ENCODE assay signal across 18 cellular contexts in the genomic region with DNA sequence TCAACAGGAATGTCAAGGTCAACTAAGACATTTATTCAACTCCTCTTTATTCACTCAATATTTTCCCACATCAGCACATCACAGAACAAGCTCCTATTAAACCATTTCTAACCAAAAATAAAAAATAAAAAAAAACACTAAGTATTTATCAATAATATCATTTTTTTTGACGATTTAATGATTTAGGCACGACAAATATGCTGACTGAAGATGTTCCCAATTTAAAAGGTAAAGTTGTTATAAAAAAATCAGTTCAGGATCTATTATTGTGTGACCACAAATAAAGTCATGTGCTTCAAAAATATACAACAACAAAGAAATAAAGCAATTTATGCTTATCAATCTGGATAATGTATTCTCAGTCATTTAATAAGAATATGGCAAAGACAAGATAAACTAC. TPM values are rescaled to one million over a fixed set of nuclear protein-coding genes. Genes with fewer than 3 reads are reported as not detected.
DNase-seq lines count a peak whose midpoint lies in the region; ATAC-seq, FAIRE-seq and TF ChIP-seq lines count a peak whose summit lies in the region.
"Had no signal": no experiment of that assay in that cellular context is flagged by ENCODE, and none has a peak within 500 bp of the region (broad histone marks: within the 10 kb centered on the region; RNA-seq: fewer than 3 reads in every experiment).

No MANE protein-coding gene starts in this region.

- no peaks in the 10 kb centered on the region for H4K20me1 ChIP-seq in K562 (replicated peaks; ENCODE audit: control insufficient read depth, insufficient read depth, low read length)

- H3K36me3 Mint-ChIP-seq in natural killer cell: peaks cover 10% of the 10 kb centered on the region

- no peak for DNase-seq in GM19239 (ENCODE audit: insufficient read length, low spot score)
- no peak for DNase-seq in K562 (ENCODE audit: extremely low read depth in 1 of 4, low spot score in 3 of 4)
- no peak for DNase-seq in kidney
- no peak for DNase-seq in natural killer cell
- DNase-seq in retina: no peak
- DNase-seq in NCI-H2196 (lab: John Stamatoyannopoulos, UW; ENCODE audit: unreplicated experiment): no peak
- DNase-seq: C1 segment of cervical spinal cord; Calu3; CD4-positive, alpha-beta memory T cell; COR-L47; DMS53; DMS79 treated with DMSO at 0.1 percent for 48 hours; GM23248; H7; HCEC 1CT had no signal

- WGBS in K562 (ENCODE audit: insufficient coverage, low coverage, missing lambda C conversion rate): 21% methylated on average over 2 of the region's 2 CpGs

- ATAC-seq in K562 (no peak), natural killer cell (no peak)

- H3K9me3 ChIP-seq in K562 (replicated peaks; ENCODE audit: control insufficient read depth, insufficient read depth, low read depth, low read length): no peaks in the 10 kb centered on the region
- H3K9me3 ChIP-seq in kidney (ENCODE audit: control insufficient read depth in 1 of 2, low read length in 2 of 2): no peaks in the 10 kb centered on the region

- no peak overlapping the region for H3K4me3 ChIP-seq in K562
- no peak overlapping the region for H3K4me3 ChIP-seq in kidney (ENCODE audit: low read length in 2 of 2)
- H3K4me3 ChIP-seq: GM23248 had no signal

- H3K79me2 ChIP-seq in K562 (ENCODE audit: control insufficient read depth, insufficient read depth, low read length): no peaks in the 10 kb centered on the region

- H2AFZ ChIP-seq in K562 (ENCODE audit: low read depth, low read length): no peak overlapping the region
- H2AFZ ChIP-seq: GM23248 had no signal

- no peaks in the 10 kb centered on the region for H3K27me3 Mint-ChIP-seq in natural killer cell (ENCODE audit: low read depth in 2 of 2)
- H3K27me3 Mint-ChIP-seq: CD4-positive, alpha-beta memory T cell had no signal

- TF ChIP-seq POLR2A in K562 (conservative IDR thresholded peaks at IDR 0.05): no peak

- in situ Hi-C loops in K562 (cut with MboI): loop anchor here (10.0 to 25.0 kb wide), 2 partner anchors 905 to 1583 kb away; partner anchors contain the start of gene MEIS2

- POLR2A ChIA-PET in K562 (lab: Yijun Ruan, JAX): no interaction called here

- H3K9ac ChIP-seq in K562 (ENCODE audit: insufficient read depth in 1 of 2, low read depth in 2 of 2, low read length in 2 of 2) (no peak overlapping the region), kidney (ENCODE audit: low read length in 2 of 2) (no peak overlapping the region)
- H3K9ac ChIP-seq: GM23248 had no signal

- no peaks in the 10 kb centered on the region for H3K27me3 ChIP-seq in K562 (ENCODE audit: control insufficient read depth in 2 of 2, insufficient read depth in 2 of 2, low read length in 2 of 2)

- H3K36me3 ChIP-seq in K562 (ENCODE audit: control insufficient read depth, insufficient read depth, low read length) (no peaks in the 10 kb centered on the region), kidney (ENCODE audit: control insufficient read depth in 1 of 2, insufficient read depth in 2 of 2, low read length in 2 of 2) (no peaks in the 10 kb centered on the region)

- no peak for TF ChIP-seq RAD21 in K562 (CRISPR knock-in tag; conservative IDR thresholded peaks at IDR 0.05 in 1 of 2, IDR thresholded peaks at IDR 0.05 in 1 of 2)

- FAIRE-seq in G401.6 (lab: Jason Lieb, UNC) (peak; percentile 56), GM19239 (lab: Jason Lieb, UNC) (peak; percentile 42), K562 (lab: Jason Lieb, UNC) (no peak), kidney (lab: Jason Lieb, UNC) (peak; percentile 53)
- FAIRE-seq: GM12892, H1 had no signal

- H3K4me3 Mint-ChIP-seq in natural killer cell: no peak overlapping the region
- H3K4me3 Mint-ChIP-seq: CD4-positive, alpha-beta memory T cell had no signal

- peaks cover 0 to 3% of the 10 kb centered on the region in 2 donors for H3K9me3 Mint-ChIP-seq in natural killer cell

- no peak overlapping the region for H3K4me2 ChIP-seq in K562 (ENCODE audit: insufficient read depth, low read length)

- TF ChIP-seq CTCF in K562 (IDR thresholded peaks at IDR 0.05 in 2 of 3, conservative IDR thresholded peaks at IDR 0.05 in 1 of 3; ENCODE audit: insufficient read depth in 2 of 3, low read depth in 1 of 3, low read length in 3 of 3) (no peak), kidney (IDR thresholded peaks at IDR 0.05; ENCODE audit: borderline replicate concordance, extremely low read depth, insufficient read depth) (no peak), natural killer cell (IDR thresholded peaks at IDR 0.05) (no peak)

- BruUV-seq in K562 (replicated peaks; lab: Mats Ljungman, UMichigan): no TSS peak

- CTCF ChIA-PET in K562 (lab: Yijun Ruan, JAX; ENCODE audit: low intra/inter-chr PET ratio): no interaction called here

- no peaks in the 10 kb centered on the region for H3K9me1 ChIP-seq in K562 (ENCODE audit: control insufficient read depth, insufficient read depth, low read length)

- H3K27ac Mint-ChIP-seq in natural killer cell: no peak overlapping the region
- H3K27ac Mint-ChIP-seq: CD4-positive, alpha-beta memory T cell had no signal

- TF ChIP-seq EP300 in K562 (IDR thresholded peaks at IDR 0.05; ENCODE audit: low read length): no peak

- intact Hi-C loops in K562 (cut with micrococcal nuclease) (no loop called here), kidney (cut with DNase I) (no loop called here), natural killer cell (cut with micrococcal nuclease) (no loop called here)

- H3K4me1 ChIP-seq in K562 (replicated peaks in 1 of 2; ENCODE audit: control insufficient read depth in 2 of 2, insufficient read depth in 2 of 2, low read length in 2 of 2) (no peaks in the 10 kb centered on the region), kidney (ENCODE audit: control insufficient read depth in 1 of 2, insufficient read depth in 1 of 2, low read depth in 1 of 2, low read length in 2 of 2) (peaks cover 0 to under 1% of the 10 kb centered on the region in 2 donors)

- H3K27ac ChIP-seq in K562 (ENCODE audit: extremely low read depth, low read depth, low read length): no peak overlapping the region
- H3K27ac ChIP-seq in kidney (ENCODE audit: low read depth in 2 of 2, low read length in 2 of 2): no peak overlapping the region
- H3K27ac ChIP-seq: GM23248 had no signal

- H3K4me1 Mint-ChIP-seq in natural killer cell: peaks cover 0 to 6% of the 10 kb centered on the region in 2 donors

TF ChIP-seq in K562, 482 proteins besides CTCF, POLR2A, EP300 and RAD21:
- TF ChIP-seq ZNF316 (IDR thresholded peaks at IDR 0.05): peak; percentile 50; the same call in 1 of the 2 replicates
- TF ChIP-seq TBL1XR1 (IDR thresholded peaks at IDR 0.05; ENCODE audit: low read length in 2 of 2): no peak
TF ChIP-seq in K562: peak in this region for 1.

RNA-seq across cellular contexts. Expression of gene DPH6, which starts 16.2 kb away (rescaled TPM):
- total RNA-seq in K562 (2011; cell fraction: chromatin; rRNA removed; ENCODE audit: low replicate concordance): 23.9 and 56.9 TPM in 2 replicates
- total RNA-seq in K562 (2011; cell fraction: nucleolus; rRNA removed): 12.2 and 18.3 TPM in 2 replicates
- total RNA-seq in K562 (2011; cell fraction: nucleoplasm; rRNA removed): 17.7 and 26.4 TPM in 2 replicates
- total RNA-seq in K562 (2014; rRNA removed) (7.6 and 15.3 TPM in 2 replicates), K562 (2014; rRNA removed; fragmentation: Illumina TruSeq; extraction: Trizol) (26.0 and 31.8 TPM in 2 replicates), K562 (2015; rRNA removed; fragmentation: Illumina TruSeq; extraction: Trizol) (14.0 and 17.4 TPM in 2 replicates), K562 (2021) (17.6 and 18.8 TPM in 2 replicates), kidney (29.8 TPM), natural killer cell (10 to 100 TPM; 10.8 to 13.3 (median 13.1) TPM)
- polyA plus RNA-seq in K562 (2011; rRNA removed) (22.3 and 30.9 TPM in 2 replicates), K562 (2014; fragmentation: Illumina TruSeq; extraction: Trizol) (10.1 and 10.6 TPM in 2 replicates), K562 (2014; fragmentation: Nextera tagmentation; extraction: Ambion mirVana) (10 to 100 TPM; 58.7 to 69.1 TPM), K562 (2014; rRNA removed) (12.7 and 14.4 TPM in 2 replicates), kidney (ENCODE audit: insufficient read depth, low read depth, low replicate concordance) (10.1 TPM)
- polyA plus RNA-seq in K562 (2011; cell fraction: cytosol; rRNA removed): 11.0 and 13.7 TPM in 2 replicates
- polyA plus RNA-seq in K562 (2011; cell fraction: nucleus; rRNA removed): 29.4 and 30.3 TPM in 2 replicates
- 14.4 and 18.2 TPM in 2 replicates for polyA plus RNA-seq in K562 (2012)
- polyA minus RNA-seq in K562 (2011; rRNA and poly(A)+ RNA removed): 54.7 and 54.8 TPM in 2 replicates
- 5.3 and 12.6 TPM in 2 replicates for polyA minus RNA-seq in K562 (2011; cell fraction: cytosol; rRNA and poly(A)+ RNA removed)
- polyA minus RNA-seq in K562 (2011; cell fraction: nucleus; rRNA and poly(A)+ RNA removed): 53.6 and 70.6 TPM in 2 replicates
